ENCODE assay signal across 1 cellular context in genomic region chr17:72982680-72983079, GRCh38.
TF ChIP-seq lines count a peak whose summit lies in the region.

No MANE protein-coding gene starts in this region.

TF ChIP-seq in liver, 16 proteins besides CTCF, POLR2A, EP300 and RAD21 (continued from another document):
- TF ChIP-seq JUND (IDR thresholded peaks at IDR 0.05) (peak in 1 of 2 donors; percentile 45), HNF4A (conservative IDR thresholded peaks at IDR 0.05) (peak; percentile 47 to 51)
